In the genomic region with DNA sequence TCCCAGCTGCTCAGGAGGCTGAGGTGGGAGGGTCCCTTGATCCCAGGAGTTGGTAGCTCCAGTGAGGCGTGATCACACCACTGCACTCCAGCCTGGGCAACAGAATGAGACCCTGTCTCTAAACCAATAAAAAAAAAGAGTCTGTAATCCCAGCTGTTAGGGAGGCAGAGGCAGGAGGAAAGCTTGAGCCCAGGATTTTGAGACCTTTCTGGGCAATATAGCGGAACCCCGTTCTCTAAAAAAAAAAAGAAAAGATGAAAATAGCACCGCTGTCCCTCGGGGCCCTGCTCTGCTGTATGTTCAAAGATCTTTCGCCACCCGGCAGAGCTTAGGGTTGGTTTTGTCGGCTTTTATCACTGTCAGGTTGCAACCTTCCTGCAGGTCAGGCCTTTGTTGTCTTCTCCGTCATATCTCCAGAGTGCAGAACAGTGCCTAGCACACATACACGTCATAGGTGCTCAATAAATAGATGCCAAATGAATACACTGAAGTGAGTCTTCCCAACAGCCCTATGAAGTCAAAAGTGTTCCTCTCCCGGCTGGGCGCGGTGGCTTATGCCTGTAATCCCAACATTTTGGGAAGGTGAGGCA, we compare ENCODE assay signal across 1 cellular context.
TF ChIP-seq lines count a peak whose summit lies in the region.

No MANE protein-coding gene starts in this region.

TF ChIP-seq in HepG2, 621 proteins besides CTCF, POLR2A, EP300 and RAD21 (continued from another document):
- TF ChIP-seq, protein P1, sequence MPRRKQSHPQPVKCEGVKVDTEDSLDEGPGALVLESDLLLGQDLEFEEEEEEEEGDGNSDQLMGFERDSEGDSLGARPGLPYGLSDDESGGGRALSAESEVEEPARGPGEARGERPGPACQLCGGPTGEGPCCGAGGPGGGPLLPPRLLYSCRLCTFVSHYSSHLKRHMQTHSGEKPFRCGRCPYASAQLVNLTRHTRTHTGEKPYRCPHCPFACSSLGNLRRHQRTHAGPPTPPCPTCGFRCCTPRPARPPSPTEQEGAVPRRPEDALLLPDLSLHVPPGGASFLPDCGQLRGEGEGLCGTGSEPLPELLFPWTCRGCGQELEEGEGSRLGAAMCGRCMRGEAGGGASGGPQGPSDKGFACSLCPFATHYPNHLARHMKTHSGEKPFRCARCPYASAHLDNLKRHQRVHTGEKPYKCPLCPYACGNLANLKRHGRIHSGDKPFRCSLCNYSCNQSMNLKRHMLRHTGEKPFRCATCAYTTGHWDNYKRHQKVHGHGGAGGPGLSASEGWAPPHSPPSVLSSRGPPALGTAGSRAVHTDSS (CRISPR knock-in tag; conservative IDR thresholded peaks at IDR 0.05): no peak
- TF ChIP-seq CENPX (CRISPR knock-in tag; IDR thresholded peaks at IDR 0.05) (no peak), MLLT10 (CRISPR knock-in tag; IDR thresholded peaks at IDR 0.05) (no peak), NCOR1 (IDR thresholded peaks at IDR 0.05; ENCODE audit: borderline replicate concordance, low read length) (no peak), ZNF761 (CRISPR knock-in tag; conservative IDR thresholded peaks at IDR 0.05) (0 out of 2 replicates have a peak, but pooled peaks have one; percentile 11), FOXK1 (CRISPR knock-in tag; IDR thresholded peaks at IDR 0.05; ENCODE audit: borderline replicate concordance, low read depth) (no peak), ZMYM3 (CRISPR knock-in tag; IDR thresholded peaks at IDR 0.05) (peak; percentile 26; the same call in 1 of the 2 replicates), ZNF460 (CRISPR knock-in tag; IDR thresholded peaks at IDR 0.05; ENCODE audit: borderline replicate concordance) (peak; percentile 86; the same call in 1 of the 2 replicates)
- TF ChIP-seq, protein P2, sequence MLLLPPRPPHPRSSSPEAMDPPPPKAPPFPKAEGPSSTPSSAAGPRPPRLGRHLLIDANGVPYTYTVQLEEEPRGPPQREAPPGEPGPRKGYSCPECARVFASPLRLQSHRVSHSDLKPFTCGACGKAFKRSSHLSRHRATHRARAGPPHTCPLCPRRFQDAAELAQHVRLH (CRISPR knock-in tag; IDR thresholded peaks at IDR 0.05; ENCODE audit: borderline replicate concordance, low read depth): no peak
